Comparison of ENCODE assay signal across 32 cellular contexts in genomic region chr17:2912754-2913153, GRCh38.
"Had no signal": no experiment of that assay in that cellular context is flagged by ENCODE, and none has a peak within 500 bp of the region (broad histone marks: within the 10 kb centered on the region; RNA-seq: fewer than 3 reads in every experiment).

No MANE protein-coding gene starts in this region.

- H3K4me3 ChIP-seq: ascending aorta, breast epithelium, cardiac muscle cell, coronary artery, dorsolateral prefrontal cortex had no signal

- H3K4me1 ChIP-seq: ascending aorta, breast epithelium had no signal

- DNase-seq: activated CD4-positive, alpha-beta memory T cell treated with anti-CD3 and anti-CD28 coated beads for 36 hours; activated CD4-positive, alpha-beta T cell treated with anti-CD3 and anti-CD28 coated beads for 36 hours; activated CD4-positive, alpha-beta T cell treated with anti-CD3 and anti-CD28 coated beads, Interleukin-2, amount 10 ng/mL, durations not matched to agents 24 days and 14 days; activated CD4-positive, CD25-positive, alpha-beta regulatory T cell; activated CD4-positive, CD25-positive, alpha-beta regulatory T cell treated with anti-CD3 and anti-CD28 coated beads, Interleukin-2, amount 50 U/mL, for 72 hours; activated CD8-positive, alpha-beta memory T cell treated with anti-CD3 and anti-CD28 coated beads, Interleukin-2, amount 10 ng/mL, durations not matched to agents 7 days and 5 days; activated CD8-positive, alpha-beta memory T cell treated with anti-CD3 and anti-CD28 coated beads, Interleukin-2, amount 50 U/mL, for 4 hours; activated CD8-positive, alpha-beta T cell treated with anti-CD3 and anti-CD28 coated beads, Interleukin-2, amount 10 ng/mL, durations not matched to agents 7 days and 5 days; activated effector memory CD4-positive, alpha-beta T cell treated with anti-CD3 and anti-CD28 coated beads, Interleukin-2, amount 50 U/mL, for 16 hours; activated naive CD4-positive, alpha-beta T cell treated with anti-CD3 and anti-CD28 coated beads for 36 hours; activated naive CD8-positive, alpha-beta T cell treated with anti-CD3 and anti-CD28 coated beads, Interleukin-2, amount 10 ng/mL, durations not matched to agents 7 days and 5 days; activated T-cell treated with anti-CD3 and anti-CD28 coated beads, Interleukin-2, amount 50 U/mL, for 1 hour; activated T-cell treated with anti-CD3 and anti-CD28 coated beads, Interleukin-2, amount 50 U/mL, for 48 hours; central memory CD4-positive, alpha-beta T cell; cerebellar nuclear complex; dorsolateral prefrontal cortex; effector memory CD4-positive, alpha-beta T cell; endodermal cell; foreskin fibroblast; head of caudate nucleus; T-helper 2 cell had no signal

- H3K27ac ChIP-seq: ascending aorta, breast epithelium, cardiac muscle cell, coronary artery, VCaP had no signal

- H3K27me3 Mint-ChIP-seq: activated CD4-positive, alpha-beta memory T cell treated with anti-CD3 and anti-CD28 coated beads for 36 hours; activated CD4-positive, alpha-beta T cell treated with anti-CD3 and anti-CD28 coated beads for 36 hours; activated CD4-positive, alpha-beta T cell treated with anti-CD3 and anti-CD28 coated beads, Interleukin-2, amount 10 ng/mL, durations not matched to agents 24 days and 14 days; activated CD8-positive, alpha-beta memory T cell treated with anti-CD3 and anti-CD28 coated beads, Interleukin-2, amount 10 ng/mL, durations not matched to agents 7 days and 5 days; activated naive CD4-positive, alpha-beta T cell treated with anti-CD3 and anti-CD28 coated beads, Interleukin-2, amount 50 U/mL, for 24 hours; activated naive CD8-positive, alpha-beta T cell treated with anti-CD3 and anti-CD28 coated beads, Interleukin-2, amount 10 ng/mL, durations not matched to agents 7 days and 5 days; dendritic cell treated with granulocyte-macrophage colony-stimulating factor and Interleukin-4, amounts not matched to agents 40 ng/mL and 50 ng/mL, for 4 days had no signal

- H3K36me3 ChIP-seq: ascending aorta, breast epithelium, cardiac muscle cell had no signal

- H3K9me3 ChIP-seq: ascending aorta, breast epithelium had no signal

- H3K9me3 Mint-ChIP-seq: activated CD4-positive, alpha-beta memory T cell treated with anti-CD3 and anti-CD28 coated beads for 36 hours; activated CD4-positive, alpha-beta T cell treated with anti-CD3 and anti-CD28 coated beads, Interleukin-2, amount 10 ng/mL, durations not matched to agents 24 days and 14 days; activated naive CD4-positive, alpha-beta T cell treated with anti-CD3 and anti-CD28 coated beads for 36 hours; activated naive CD4-positive, alpha-beta T cell treated with anti-CD3 and anti-CD28 coated beads, Interleukin-2, amount 50 U/mL, for 24 hours; activated naive CD8-positive, alpha-beta T cell treated with anti-CD3 and anti-CD28 coated beads, Interleukin-2, amount 10 ng/mL, durations not matched to agents 7 days and 5 days; activated T-helper 1 cell treated with anti-CD3 and anti-CD28 coated beads, Interleukin-12 subunit alpha, Interleukin-12 subunit beta, Interleukin-2, Interleukin-4 antibody, amounts not matched to agents 30 ng/mL and 10 ng/mL and 1 ng/mL, durations not matched to agents 14 hours and 24 hours and 36 hours; activated T-helper 2 cell treated with anti-CD3 and anti-CD28 coated beads, Interferon-gamma antibody, Interleukin-2, Interleukin-4, amounts not matched to agents 10 μg/mL and 5 μg/mL and 100 μg/mL, durations not matched to agents 14 hours and 24 hours and 36 hours; dendritic cell treated with granulocyte-macrophage colony-stimulating factor and Interleukin-4, amounts not matched to agents 40 ng/mL and 50 ng/mL, for 4 days; endodermal cell had no signal

- ATAC-seq: activated CD4-positive, alpha-beta T cell treated with anti-CD3 and anti-CD28 coated beads for 36 hours; activated CD8-positive, alpha-beta memory T cell treated with anti-CD3 and anti-CD28 coated beads, Interleukin-2, amount 10 ng/mL, durations not matched to agents 7 days and 5 days; activated CD8-positive, alpha-beta T cell treated with anti-CD3 and anti-CD28 coated beads, Interleukin-2, amount 10 ng/mL, durations not matched to agents 7 days and 5 days; esophagus mucosa had no signal

- H3K27ac Mint-ChIP-seq: activated CD4-positive, alpha-beta memory T cell treated with anti-CD3 and anti-CD28 coated beads for 36 hours; activated CD4-positive, alpha-beta T cell treated with anti-CD3 and anti-CD28 coated beads for 36 hours; activated CD4-positive, alpha-beta T cell treated with anti-CD3 and anti-CD28 coated beads, Interleukin-2, amount 10 ng/mL, durations not matched to agents 24 days and 14 days; activated CD8-positive, alpha-beta memory T cell treated with anti-CD3 and anti-CD28 coated beads, Interleukin-2, amount 10 ng/mL, durations not matched to agents 7 days and 5 days; activated CD8-positive, alpha-beta T cell treated with anti-CD3 and anti-CD28 coated beads, Interleukin-2, amount 10 ng/mL, durations not matched to agents 7 days and 5 days; activated naive CD4-positive, alpha-beta T cell treated with anti-CD3 and anti-CD28 coated beads for 36 hours; activated naive CD4-positive, alpha-beta T cell treated with anti-CD3 and anti-CD28 coated beads, Interleukin-2, amount 50 U/mL, for 24 hours; activated naive CD8-positive, alpha-beta T cell treated with anti-CD3 and anti-CD28 coated beads, Interleukin-2, amount 10 ng/mL, durations not matched to agents 7 days and 5 days; activated T-helper 1 cell treated with anti-CD3 and anti-CD28 coated beads, Interleukin-12 subunit alpha, Interleukin-12 subunit beta, Interleukin-2, Interleukin-4 antibody, amounts not matched to agents 30 ng/mL and 10 ng/mL and 1 ng/mL, durations not matched to agents 14 hours and 24 hours and 36 hours; activated T-helper 2 cell treated with anti-CD3 and anti-CD28 coated beads, Interferon-gamma antibody, Interleukin-2, Interleukin-4, amounts not matched to agents 10 μg/mL and 5 μg/mL and 100 μg/mL, durations not matched to agents 14 hours and 24 hours and 36 hours; dendritic cell treated with granulocyte-macrophage colony-stimulating factor and Interleukin-4, amounts not matched to agents 40 ng/mL and 50 ng/mL, for 4 days; endodermal cell had no signal

- H3K4me3 Mint-ChIP-seq: activated CD4-positive, alpha-beta memory T cell treated with anti-CD3 and anti-CD28 coated beads for 36 hours; activated CD4-positive, alpha-beta T cell treated with anti-CD3 and anti-CD28 coated beads for 36 hours; activated CD4-positive, alpha-beta T cell treated with anti-CD3 and anti-CD28 coated beads, Interleukin-2, amount 10 ng/mL, durations not matched to agents 24 days and 14 days; activated CD8-positive, alpha-beta memory T cell treated with anti-CD3 and anti-CD28 coated beads, Interleukin-2, amount 10 ng/mL, durations not matched to agents 7 days and 5 days; activated CD8-positive, alpha-beta T cell treated with anti-CD3 and anti-CD28 coated beads, Interleukin-2, amount 10 ng/mL, durations not matched to agents 7 days and 5 days; activated naive CD4-positive, alpha-beta T cell treated with anti-CD3 and anti-CD28 coated beads for 36 hours; activated naive CD4-positive, alpha-beta T cell treated with anti-CD3 and anti-CD28 coated beads, Interleukin-2, amount 50 U/mL, for 24 hours; activated naive CD8-positive, alpha-beta T cell treated with anti-CD3 and anti-CD28 coated beads, Interleukin-2, amount 10 ng/mL, durations not matched to agents 7 days and 5 days; activated T-helper 1 cell treated with anti-CD3 and anti-CD28 coated beads, Interleukin-12 subunit alpha, Interleukin-12 subunit beta, Interleukin-2, Interleukin-4 antibody, amounts not matched to agents 30 ng/mL and 10 ng/mL and 1 ng/mL, durations not matched to agents 14 hours and 24 hours and 36 hours; brain; dendritic cell treated with granulocyte-macrophage colony-stimulating factor and Interleukin-4, amounts not matched to agents 40 ng/mL and 50 ng/mL, for 4 days; endodermal cell had no signal

- H3K4me1 Mint-ChIP-seq: activated CD4-positive, alpha-beta T cell treated with anti-CD3 and anti-CD28 coated beads, Interleukin-2, amount 10 ng/mL, durations not matched to agents 24 days and 14 days; endodermal cell had no signal

- H3K36me3 Mint-ChIP-seq: activated naive CD8-positive, alpha-beta T cell treated with anti-CD3 and anti-CD28 coated beads, Interleukin-2, amount 10 ng/mL, durations not matched to agents 7 days and 5 days; brain had no signal
